ENCODE assay signal across 16 cellular contexts in genomic region chr5:39273314-39273954, GRCh38. TPM values are rescaled to one million over a fixed set of nuclear protein-coding genes. Genes with fewer than 3 reads are reported as not detected.
A peak's percentile ranks its signal among the peaks of the same experiment; 100 is the strongest.
DNase-seq lines count a peak whose midpoint lies in the region; ATAC-seq and TF ChIP-seq lines count a peak whose summit lies in the region.
"Had no signal": no experiment of that assay in that cellular context is flagged by ENCODE, and none has a peak within 500 bp of the region (broad histone marks: within the 10 kb centered on the region; RNA-seq: fewer than 3 reads in every experiment).

No MANE protein-coding gene starts in this region.

- no peaks in the 10 kb centered on the region for H3K4me1 ChIP-seq in left ventricle myocardium inferior
- H3K4me1 ChIP-seq in effector memory CD4-positive, alpha-beta T cell (ENCODE audit: control insufficient read depth, insufficient read depth, low read length, poor library complexity, severe bottlenecking) = peaks cover 20% of the 10 kb centered on the region
- H3K4me1 ChIP-seq in gastroesophageal sphincter = no peaks in the 10 kb centered on the region
- H3K4me1 ChIP-seq: SJSA1 had no signal

- TF ChIP-seq POLR2A in gastroesophageal sphincter (IDR thresholded peaks at IDR 0.05) = no peak

- peaks cover 21% of the 10 kb centered on the region for H3K4me1 Mint-ChIP-seq in T-helper 17 cell
- H3K4me1 Mint-ChIP-seq: H9 had no signal

- peak overlapping the region; percentile 58 for H3K27ac ChIP-seq in left ventricle myocardium inferior (replicated peaks)
- peak overlapping the region; percentile 78 for H3K27ac ChIP-seq in effector memory CD4-positive, alpha-beta T cell (ENCODE audit: insufficient read depth, low read length, poor library complexity, severe bottlenecking)
- H3K27ac ChIP-seq in gastroesophageal sphincter = peak overlapping the region in 1 of 4 donors; percentile 12
- H3K27ac ChIP-seq: ovary, SJSA1 had no signal

- no peaks in the 10 kb centered on the region for H3K27me3 ChIP-seq in left ventricle myocardium inferior (ENCODE audit: low read depth)
- H3K27me3 ChIP-seq in effector memory CD4-positive, alpha-beta T cell (replicated peaks; ENCODE audit: control insufficient read depth, insufficient read depth, low read length, poor library complexity, severe bottlenecking) = no peaks in the 10 kb centered on the region
- H3K27me3 ChIP-seq in gastroesophageal sphincter = no peaks in the 10 kb centered on the region
- H3K27me3 ChIP-seq: ovary, SJSA1 had no signal

- H3K27me3 Mint-ChIP-seq in T-helper 17 cell = no peaks in the 10 kb centered on the region

- H3K4me3 ChIP-seq in left ventricle myocardium inferior = peak overlapping the region; percentile 21
- no peak overlapping the region for H3K4me3 ChIP-seq in effector memory CD4-positive, alpha-beta T cell (ENCODE audit: insufficient read depth, low read depth, low read length, poor library complexity, severe bottlenecking)
- no peak overlapping the region for H3K4me3 ChIP-seq in gastroesophageal sphincter
- H3K4me3 ChIP-seq: ovary, SJSA1 had no signal

- intact Hi-C loops in left ventricle myocardium inferior (cut with micrococcal nuclease) = no loop called here
- intact Hi-C loops in left ventricle myocardium superior (cut with micrococcal nuclease) = no loop called here

- no peak for TF ChIP-seq CTCF in left ventricle myocardium inferior (IDR thresholded peaks at IDR 0.05; ENCODE audit: borderline replicate concordance)
- no peak for TF ChIP-seq CTCF in gastroesophageal sphincter (IDR thresholded peaks at IDR 0.05)

- 73 to 97% methylated on average over 2 of the region's 2 CpGs for WGBS in gastroesophageal sphincter (ENCODE audit: low coverage in 1 of 2), 2 donors

- ATAC-seq in left ventricle myocardium superior (no peak), T-helper 17 cell (peak; percentile 88), GM19452 (IDR thresholded peaks at IDR 0.05; ENCODE audit: unreplicated experiment) (no peak), GM21786 (IDR thresholded peaks at IDR 0.05; ENCODE audit: unreplicated experiment) (no peak), gastroesophageal sphincter (no peak)

- H3K36me3 Mint-ChIP-seq in T-helper 17 cell (ENCODE audit: low read depth) = no peaks in the 10 kb centered on the region

- DNase-seq in left ventricle myocardium inferior (no peak), left ventricle myocardium superior (no peak), T-helper 17 cell (no peak)
- DNase-seq in effector memory CD4-positive, alpha-beta T cell = no peak
- DNase-seq in activated CD8-positive, alpha-beta memory T cell treated with anti-CD3 and anti-CD28 coated beads, Interleukin-2, amount 50 U/mL, for 4 hours = no peak
- DNase-seq: activated CD4-positive, alpha-beta T cell treated with anti-CD3 and anti-CD28 coated beads for 4 hours; dermis blood vessel endothelial cell; H9; mesenchymal stem cell; NCI-H526 treated with DMSO at 0.1 percent for 48 hours; ovary had no signal

- H3K4me3 Mint-ChIP-seq in T-helper 17 cell = no peak overlapping the region
- H3K4me3 Mint-ChIP-seq: H9 had no signal

- peak overlapping the region; percentile 97 for H3K27ac Mint-ChIP-seq in T-helper 17 cell
- H3K27ac Mint-ChIP-seq: H9 had no signal

- H3K9me3 ChIP-seq in left ventricle myocardium inferior (replicated peaks) (peaks cover 8% of the 10 kb centered on the region), T-helper 17 cell (ENCODE audit: control insufficient read depth, low read length, poor library complexity, severe bottlenecking) (no peaks in the 10 kb centered on the region), gastroesophageal sphincter (no peaks in the 10 kb centered on the region)
- no peaks in the 10 kb centered on the region for H3K9me3 ChIP-seq in effector memory CD4-positive, alpha-beta T cell (ENCODE audit: control insufficient read depth, low read length)
- H3K9me3 ChIP-seq: ovary, SJSA1 had no signal

- TF ChIP-seq EP300 in gastroesophageal sphincter (IDR thresholded peaks at IDR 0.05) = no peak

- no peaks in the 10 kb centered on the region for H3K36me3 ChIP-seq in left ventricle myocardium inferior
- H3K36me3 ChIP-seq in effector memory CD4-positive, alpha-beta T cell (ENCODE audit: control insufficient read depth, insufficient read depth, low read length) = no peaks in the 10 kb centered on the region
- no peaks in the 10 kb centered on the region for H3K36me3 ChIP-seq in gastroesophageal sphincter
- H3K36me3 ChIP-seq: ovary, SJSA1 had no signal

RNA-seq across cellular contexts. Expression of gene FYB1, which starts 54.1 kb away (rescaled TPM):
- 4.9 TPM for total RNA-seq in left ventricle myocardium inferior
- total RNA-seq in left ventricle myocardium superior = 5.8 TPM
- 100 to 1,000 TPM; 499 to 517 TPM for total RNA-seq in T-helper 17 cell
- total RNA-seq in gastroesophageal sphincter = 1 to 10 TPM; 2.5 to 9.3 (median 5.9) TPM
- total RNA-seq: dermis blood vessel endothelial cell, H9, HT1080 had no signal

Comparison
In these comparisons a context has a peak if more than half of its experiments do, and no peak if none do; other contexts are left out.
1. RNA of gene FYB1, which starts 54.1 kb away (total RNA-seq): 499 to 517 TPM in T-helper 17 cell; 2.5 to 9.3 TPM in gastroesophageal sphincter, 5.8 TPM in left ventricle myocardium superior (single experiment) and 4.9 TPM in left ventricle myocardium inferior (single experiment); every median in the first group is over 10 times any median in the second.